1 cellular context compared by ENCODE assay signal in the genomic region with DNA sequence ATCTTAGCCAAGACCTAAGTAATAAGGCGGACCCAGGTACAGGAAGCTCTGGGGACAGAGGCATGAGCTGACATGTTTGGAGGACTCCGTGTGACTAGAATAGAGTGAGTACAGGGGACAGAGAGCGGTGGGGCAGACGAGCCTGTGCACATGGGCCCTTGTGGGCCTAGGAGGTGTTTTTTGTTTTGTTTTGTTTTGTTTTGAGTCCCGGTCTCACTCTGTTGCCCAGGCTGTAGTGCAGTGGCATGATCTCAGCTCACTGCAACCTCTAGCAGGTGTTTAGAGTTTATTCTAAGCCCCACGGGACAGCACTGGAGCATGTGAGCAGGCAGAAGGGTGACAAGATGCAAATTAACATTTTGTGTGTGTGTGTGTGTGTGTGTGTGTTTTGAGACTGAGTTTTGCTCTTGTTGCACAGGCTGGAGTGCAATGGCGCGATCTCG.
TF ChIP-seq lines count a peak whose summit lies in the region.

No MANE protein-coding gene starts in this region.

TF ChIP-seq in GM12878, 131 proteins besides CTCF, POLR2A, EP300 and RAD21 (continued from another document):
- TF ChIP-seq, protein P1, sequence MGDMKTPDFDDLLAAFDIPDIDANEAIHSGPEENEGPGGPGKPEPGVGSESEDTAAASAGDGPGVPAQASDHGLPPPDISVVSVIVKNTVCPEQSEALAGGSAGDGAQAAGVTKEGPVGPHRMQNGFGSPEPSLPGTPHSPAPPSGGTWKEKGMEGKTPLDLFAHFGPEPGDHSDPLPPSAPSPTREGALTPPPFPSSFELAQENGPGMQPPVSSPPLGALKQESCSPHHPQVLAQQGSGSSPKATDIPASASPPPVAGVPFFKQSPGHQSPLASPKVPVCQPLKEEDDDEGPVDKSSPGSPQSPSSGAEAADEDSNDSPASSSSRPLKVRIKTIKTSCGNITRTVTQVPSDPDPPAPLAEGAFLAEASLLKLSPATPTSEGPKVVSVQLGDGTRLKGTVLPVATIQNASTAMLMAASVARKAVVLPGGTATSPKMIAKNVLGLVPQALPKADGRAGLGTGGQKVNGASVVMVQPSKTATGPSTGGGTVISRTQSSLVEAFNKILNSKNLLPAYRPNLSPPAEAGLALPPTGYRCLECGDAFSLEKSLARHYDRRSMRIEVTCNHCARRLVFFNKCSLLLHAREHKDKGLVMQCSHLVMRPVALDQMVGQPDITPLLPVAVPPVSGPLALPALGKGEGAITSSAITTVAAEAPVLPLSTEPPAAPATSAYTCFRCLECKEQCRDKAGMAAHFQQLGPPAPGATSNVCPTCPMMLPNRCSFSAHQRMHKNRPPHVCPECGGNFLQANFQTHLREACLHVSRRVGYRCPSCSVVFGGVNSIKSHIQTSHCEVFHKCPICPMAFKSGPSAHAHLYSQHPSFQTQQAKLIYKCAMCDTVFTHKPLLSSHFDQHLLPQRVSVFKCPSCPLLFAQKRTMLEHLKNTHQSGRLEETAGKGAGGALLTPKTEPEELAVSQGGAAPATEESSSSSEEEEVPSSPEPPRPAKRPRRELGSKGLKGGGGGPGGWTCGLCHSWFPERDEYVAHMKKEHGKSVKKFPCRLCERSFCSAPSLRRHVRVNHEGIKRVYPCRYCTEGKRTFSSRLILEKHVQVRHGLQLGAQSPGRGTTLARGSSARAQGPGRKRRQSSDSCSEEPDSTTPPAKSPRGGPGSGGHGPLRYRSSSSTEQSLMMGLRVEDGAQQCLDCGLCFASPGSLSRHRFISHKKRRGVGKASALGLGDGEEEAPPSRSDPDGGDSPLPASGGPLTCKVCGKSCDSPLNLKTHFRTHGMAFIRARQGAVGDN (IDR thresholded peaks at IDR 0.05), result peak; percentile 79
- TF ChIP-seq ZNF384 (IDR thresholded peaks at IDR 0.05; ENCODE audit: borderline replicate concordance, low read depth, low read length), result no peak; the same call in 1 of the 2 replicates
- TF ChIP-seq, protein P2, sequence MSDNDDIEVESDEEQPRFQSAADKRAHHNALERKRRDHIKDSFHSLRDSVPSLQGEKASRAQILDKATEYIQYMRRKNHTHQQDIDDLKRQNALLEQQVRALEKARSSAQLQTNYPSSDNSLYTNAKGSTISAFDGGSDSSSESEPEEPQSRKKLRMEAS (IDR thresholded peaks at IDR 0.05; ENCODE audit: low read depth, low read length), result no peak
- no peak for TF ChIP-seq ZNF274 (IDR thresholded peaks at IDR 0.05; ENCODE audit: insufficient read depth, insufficient read length)
